In the genomic region with DNA sequence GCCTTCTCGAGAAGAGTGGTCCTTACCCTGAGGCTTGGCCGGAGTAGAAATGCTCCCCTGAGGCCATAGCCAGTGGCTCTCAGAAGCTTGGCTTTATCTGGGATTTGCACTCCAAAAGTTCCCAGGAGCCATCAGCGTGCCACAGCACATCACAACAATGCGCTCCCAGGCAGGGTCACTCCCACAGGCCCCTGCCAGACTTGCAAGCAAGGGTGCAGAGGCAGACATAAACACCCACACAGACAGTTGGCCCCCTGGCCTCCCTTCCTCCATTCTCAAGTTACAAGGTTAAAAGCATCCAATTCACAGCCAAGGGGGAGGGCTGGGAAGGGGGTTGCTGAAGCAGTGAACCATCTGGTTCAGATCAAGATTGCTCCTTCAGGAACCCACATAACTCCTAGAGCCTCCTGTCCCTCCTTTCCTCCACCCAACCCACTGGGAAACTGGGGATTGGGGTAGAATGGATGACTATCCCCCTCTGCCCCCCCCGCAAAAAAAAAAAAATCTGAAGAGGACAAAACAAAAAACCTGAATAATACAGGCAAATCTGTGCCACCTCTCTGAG, we compare ENCODE assay signal across 8 cellular contexts. TPM values are rescaled to one million over a fixed set of nuclear protein-coding genes. Genes with fewer than 3 reads are reported as not detected.
A peak's percentile ranks its signal among the peaks of the same experiment; 100 is the strongest.
DNase-seq lines count a peak whose midpoint lies in the region; ATAC-seq and TF ChIP-seq lines count a peak whose summit lies in the region.

No MANE protein-coding gene starts in this region.

- peak overlapping the region; percentile 94 for H3K4me3 Mint-ChIP-seq in activated CD4-positive, alpha-beta memory T cell treated with anti-CD3 and anti-CD28 coated beads for 36 hours
- H3K4me3 Mint-ChIP-seq in immature natural killer cell: peak overlapping the region; percentile 89 to 98 (median 92)

- DNase-seq in AG09309 (ENCODE audit: low read depth): peak; percentile 86
- DNase-seq in HCEC 1CT: peak; percentile 68
- DNase-seq in activated CD4-positive, alpha-beta memory T cell treated with anti-CD3 and anti-CD28 coated beads for 36 hours: no peak
- no peak for DNase-seq in immature natural killer cell
- no peak for DNase-seq in upper lobe of left lung
- no peak for DNase-seq in kidney tubule cell (ENCODE audit: low spot score)
- no peak for DNase-seq in body of pancreas

- intact Hi-C loops in activated CD4-positive, alpha-beta memory T cell treated with anti-CD3 and anti-CD28 coated beads for 36 hours (cut with micrococcal nuclease): no loop called here
- intact Hi-C loops in body of pancreas (cut with DNase I): no loop called here

- H3K4me1 Mint-ChIP-seq in activated CD4-positive, alpha-beta memory T cell treated with anti-CD3 and anti-CD28 coated beads for 36 hours (ENCODE audit: low read depth): peaks cover 49% of the 10 kb centered on the region
- H3K4me1 Mint-ChIP-seq in immature natural killer cell: peaks cover 41 to 57% of the 10 kb centered on the region in 2 donors

- H3K27ac ChIP-seq in upper lobe of left lung (peak overlapping the region in 2 of 4 donors; percentile 78 to 90), body of pancreas (no peak overlapping the region)

- no peak overlapping the region for H3K27ac Mint-ChIP-seq in activated CD4-positive, alpha-beta memory T cell treated with anti-CD3 and anti-CD28 coated beads for 36 hours
- peak overlapping the region; percentile 73 to 88 (median 84) for H3K27ac Mint-ChIP-seq in immature natural killer cell

- H3K4me1 ChIP-seq in upper lobe of left lung: peaks cover 39 to 55% (median 50%) of the 10 kb centered on the region in 4 donors
- H3K4me1 ChIP-seq in body of pancreas: peaks cover 22% of the 10 kb centered on the region

- ATAC-seq in upper lobe of left lung (ENCODE audit: low FRiP score in 2 of 2) (no peak), body of pancreas (no peak), HG03439 (IDR thresholded peaks at IDR 0.05; ENCODE audit: unreplicated experiment) (no peak)

- POLR2A ChIA-PET in activated CD4-positive, alpha-beta memory T cell treated with anti-CD3 and anti-CD28 coated beads for 36 hours (lab: Charles Lee): interaction anchor here (0.6 to 1.9 kb wide), 3 partner anchors 17 to 56 kb away, joined by 3 to 6 read pairs (median 5); a partner anchor contains a TSS

- peaks cover 3% of the 10 kb centered on the region for H3K36me3 Mint-ChIP-seq in activated CD4-positive, alpha-beta memory T cell treated with anti-CD3 and anti-CD28 coated beads for 36 hours
- peaks cover 0 to 4% (median 0%) of the 10 kb centered on the region in 3 donors for H3K36me3 Mint-ChIP-seq in immature natural killer cell

- WGBS in upper lobe of left lung, 2 donors: 30 to 60% methylated on average over 2 to 5 of the region's 5 CpGs
- WGBS in body of pancreas, 2 donors: 69 to 83% methylated on average over 3 to 5 of the region's 5 CpGs

- no peaks in the 10 kb centered on the region for H3K9me3 Mint-ChIP-seq in activated CD4-positive, alpha-beta memory T cell treated with anti-CD3 and anti-CD28 coated beads for 36 hours
- no peaks in the 10 kb centered on the region for H3K9me3 Mint-ChIP-seq in immature natural killer cell

- TF ChIP-seq CTCF in AG09309 (IDR thresholded peaks at IDR 0.05; ENCODE audit: control insufficient read depth, insufficient read depth, low read depth, low read length, missing control alignments) (no peak), upper lobe of left lung (IDR thresholded peaks at IDR 0.05) (no peak), body of pancreas (IDR thresholded peaks at IDR 0.05) (no peak)

- no peaks in the 10 kb centered on the region for H3K27me3 Mint-ChIP-seq in activated CD4-positive, alpha-beta memory T cell treated with anti-CD3 and anti-CD28 coated beads for 36 hours
- peaks cover 0 to 2% (median 2%) of the 10 kb centered on the region in 3 donors for H3K27me3 Mint-ChIP-seq in immature natural killer cell (ENCODE audit: low read depth in 3 of 3)

- H3K36me3 ChIP-seq in upper lobe of left lung: peaks cover 0 to 4% (median 0%) of the 10 kb centered on the region in 4 donors
- H3K36me3 ChIP-seq in body of pancreas (replicated peaks in 1 of 2; ENCODE audit: insufficient read depth in 1 of 2, low read depth in 2 of 2): no peaks in the 10 kb centered on the region

- H3K9me3 ChIP-seq in upper lobe of left lung (no peaks in the 10 kb centered on the region), body of pancreas (no peaks in the 10 kb centered on the region)

- CTCF ChIA-PET in activated CD4-positive, alpha-beta memory T cell treated with anti-CD3 and anti-CD28 coated beads for 36 hours (lab: Charles Lee): interaction anchor here (0.7 kb wide), 1 partner anchor 41 kb away, joined by 3 read pairs; no protein-coding TSS in a partner anchor

- no peak for TF ChIP-seq EP300 in upper lobe of left lung (IDR thresholded peaks at IDR 0.05)

- no peak for TF ChIP-seq POLR2A in upper lobe of left lung (IDR thresholded peaks at IDR 0.05)
- TF ChIP-seq POLR2A in body of pancreas (IDR thresholded peaks at IDR 0.05): no peak

- H3K27me3 ChIP-seq in upper lobe of left lung (no peaks in the 10 kb centered on the region), body of pancreas (no peaks in the 10 kb centered on the region)

- H3K4me3 ChIP-seq in AG09309 (ENCODE audit: control insufficient read depth, low read depth, low read length) (peak overlapping the region; percentile 95), upper lobe of left lung (peak overlapping the region in 3 of 4 donors; percentile 69 to 94 (median 82)), body of pancreas (no peak overlapping the region)

RNA-seq across cellular contexts. Expression of a gene that starts 1.8 kb away (rescaled TPM):
- 10 to 100 TPM; 16.7 to 17.3 TPM for total RNA-seq in activated CD4-positive, alpha-beta memory T cell treated with anti-CD3 and anti-CD28 coated beads for 36 hours
- polyA plus RNA-seq in immature natural killer cell: 10 to 100 TPM; 11.1 to 20.7 (median 17.4) TPM
- total RNA-seq in upper lobe of left lung: 10 to 100 TPM; 12.5 to 50.3 (median 26.1) TPM
- 10 to 100 TPM in 1 of 2 donors, 1 to 10 TPM in 1; 9.1 to 11.2 TPM for total RNA-seq in body of pancreas

RNA-seq across cellular contexts. Expression of a gene that starts 17.3 kb away (rescaled TPM):
- 10 to 100 TPM; 13.1 to 14.0 TPM for total RNA-seq in activated CD4-positive, alpha-beta memory T cell treated with anti-CD3 and anti-CD28 coated beads for 36 hours
- polyA plus RNA-seq in immature natural killer cell: 10 to 100 TPM in 2 of 3 donors, 1 to 10 TPM in 1; 6.7 to 11.9 (median 10.5) TPM
- 10 to 100 TPM; 16.0 to 51.3 (median 24.5) TPM for total RNA-seq in upper lobe of left lung
- 10 to 100 TPM; 15.0 to 28.3 TPM for total RNA-seq in body of pancreas

Comparison
In these comparisons a context has a peak if more than half of its experiments do, and no peak if none do; other contexts are left out.
1. DNase-seq: peak in AG09309 (single experiment) and HCEC 1CT (single experiment); none in activated CD4-positive, alpha-beta memory T cell treated with anti-CD3 and anti-CD28 coated beads for 36 hours (single experiment), immature natural killer cell (0 of 3), upper lobe of left lung (0 of 2), kidney tubule cell (single experiment) and body of pancreas (0 of 4).
2. H3K4me3 ChIP-seq: peak in AG09309 (single experiment) and upper lobe of left lung (3 of 4); none in body of pancreas (0 of 2).